ENCODE assay signal across 1 cellular context in genomic region chr2:227862741-227863588, GRCh38.
TF ChIP-seq lines count a peak whose summit lies in the region.

No MANE protein-coding gene starts in this region.

TF ChIP-seq in HepG2, 621 proteins besides CTCF, POLR2A, EP300 and RAD21 (continued from another document and continues in another):
- TF ChIP-seq HBP1 (CRISPR knock-in tag; IDR thresholded peaks at IDR 0.05; ENCODE audit: low read depth), result 0 out of 2 replicates have a peak, but pooled peaks have one; percentile 71
- no peak for TF ChIP-seq SOX13 (IDR thresholded peaks at IDR 0.05)
- TF ChIP-seq SOX13 (CRISPR knock-in tag; conservative IDR thresholded peaks at IDR 0.05 in 1 of 2, IDR thresholded peaks at IDR 0.05 in 1 of 2), result no peak
- no peak for TF ChIP-seq PHF21A (CRISPR knock-in tag; IDR thresholded peaks at IDR 0.05)
- no peak for TF ChIP-seq ZNF704 (CRISPR knock-in tag; IDR thresholded peaks at IDR 0.05; ENCODE audit: borderline replicate concordance)
- TF ChIP-seq SUZ12 (IDR thresholded peaks at IDR 0.05; ENCODE audit: low read depth, low read length), result no peak
- TF ChIP-seq ZNF547 (CRISPR knock-in tag; IDR thresholded peaks at IDR 0.05), result 0 out of 2 replicates have a peak, but pooled peaks have one; percentile 33
- TF ChIP-seq CSRNP1 (CRISPR knock-in tag; IDR thresholded peaks at IDR 0.05), result no peak
- no peak for TF ChIP-seq KDM5B (CRISPR knock-in tag; IDR thresholded peaks at IDR 0.05; ENCODE audit: borderline replicate concordance)
- no peak for TF ChIP-seq ZBTB21 (CRISPR knock-in tag; IDR thresholded peaks at IDR 0.05)
- no peak for TF ChIP-seq ZNF329 (CRISPR knock-in tag; IDR thresholded peaks at IDR 0.05; ENCODE audit: low read depth)
- TF ChIP-seq TBX2 (CRISPR knock-in tag; IDR thresholded peaks at IDR 0.05; ENCODE audit: borderline replicate concordance), result no peak; the same call in 1 of the 2 replicates
- TF ChIP-seq MAF1 (CRISPR knock-in tag; IDR thresholded peaks at IDR 0.05; ENCODE audit: borderline replicate concordance), result no peak
- peak; percentile 91 for TF ChIP-seq FOSL2 (CRISPR knock-in tag; IDR thresholded peaks at IDR 0.05)
- TF ChIP-seq KLF6 (CRISPR knock-in tag; IDR thresholded peaks at IDR 0.05), result no peak
- no peak for TF ChIP-seq ZNF256 (CRISPR knock-in tag; conservative IDR thresholded peaks at IDR 0.05)
- TF ChIP-seq ZNF850 (CRISPR knock-in tag; conservative IDR thresholded peaks at IDR 0.05), result no peak
- no peak for TF ChIP-seq JUNB (CRISPR knock-in tag; IDR thresholded peaks at IDR 0.05; ENCODE audit: borderline replicate concordance)
- TF ChIP-seq SATB2 (CRISPR knock-in tag; IDR thresholded peaks at IDR 0.05), result no peak
- TF ChIP-seq ZNF446 (CRISPR knock-in tag; IDR thresholded peaks at IDR 0.05), result no peak
- no peak for TF ChIP-seq IRX3 (CRISPR knock-in tag; IDR thresholded peaks at IDR 0.05; ENCODE audit: borderline replicate concordance, low read depth)
- TF ChIP-seq ZNF276 (CRISPR knock-in tag; IDR thresholded peaks at IDR 0.05; ENCODE audit: low read depth), result no peak
- no peak for TF ChIP-seq ZBTB39 (CRISPR knock-in tag; IDR thresholded peaks at IDR 0.05)
- no peak for TF ChIP-seq ZNF782 (CRISPR knock-in tag; IDR thresholded peaks at IDR 0.05; ENCODE audit: borderline replicate concordance)
- no peak for TF ChIP-seq ZBTB33 (CRISPR knock-in tag; IDR thresholded peaks at IDR 0.05)
- TF ChIP-seq RXRB (CRISPR knock-in tag; IDR thresholded peaks at IDR 0.05; ENCODE audit: borderline replicate concordance), result no peak
- 0 out of 2 replicates have a peak, but pooled peaks have one; percentile 55 for TF ChIP-seq ZNF343 (CRISPR knock-in tag; IDR thresholded peaks at IDR 0.05)
- TF ChIP-seq HDAC2 (CRISPR knock-in tag; IDR thresholded peaks at IDR 0.05), result no peak
- TF ChIP-seq TEAD3 (CRISPR knock-in tag; optimal IDR thresholded peaks at IDR 0.05; ENCODE audit: borderline replicate concordance), result peak; percentile 46
- no peak for TF ChIP-seq AHDC1 (CRISPR knock-in tag; IDR thresholded peaks at IDR 0.05; ENCODE audit: borderline replicate concordance)
- TF ChIP-seq ZKSCAN8 (CRISPR knock-in tag; IDR thresholded peaks at IDR 0.05; ENCODE audit: borderline replicate concordance), result no peak
- no peak for TF ChIP-seq MAZ (IDR thresholded peaks at IDR 0.05; ENCODE audit: borderline replicate concordance, low read depth, low read length)
- no peak for TF ChIP-seq MAZ (CRISPR knock-in tag; IDR thresholded peaks at IDR 0.05; ENCODE audit: low read depth)
- no peak for TF ChIP-seq ZNF619 (CRISPR knock-in tag; IDR thresholded peaks at IDR 0.05)
- TF ChIP-seq ZNF788 (CRISPR knock-in tag; IDR thresholded peaks at IDR 0.05; ENCODE audit: borderline replicate concordance), result no peak
- no peak for TF ChIP-seq EED (CRISPR knock-in tag; IDR thresholded peaks at IDR 0.05)
- TF ChIP-seq ZNF274 (CRISPR knock-in tag; IDR thresholded peaks at IDR 0.05), result no peak
- no peak for TF ChIP-seq ZBTB37 (CRISPR knock-in tag; IDR thresholded peaks at IDR 0.05)
- no peak for TF ChIP-seq ZNF17 (CRISPR knock-in tag; IDR thresholded peaks at IDR 0.05)
- no peak for TF ChIP-seq MIER3 (CRISPR knock-in tag; IDR thresholded peaks at IDR 0.05; ENCODE audit: borderline replicate concordance)
- TF ChIP-seq PBX3 (CRISPR knock-in tag; IDR thresholded peaks at IDR 0.05; ENCODE audit: borderline replicate concordance), result no peak
- TF ChIP-seq ZNF414 (CRISPR knock-in tag; IDR thresholded peaks at IDR 0.05), result no peak; the same call in 1 of the 2 replicates
- TF ChIP-seq CENPT (CRISPR knock-in tag; IDR thresholded peaks at IDR 0.05; ENCODE audit: low read depth), result no peak
- no peak for TF ChIP-seq MTA1 (CRISPR knock-in tag; IDR thresholded peaks at IDR 0.05; ENCODE audit: borderline replicate concordance)
- no peak for TF ChIP-seq ZKSCAN5 (CRISPR knock-in tag; IDR thresholded peaks at IDR 0.05)
- TF ChIP-seq ZEB1 (IDR thresholded peaks at IDR 0.05; ENCODE audit: insufficient replicate concordance, low read depth), result no peak
- no peak for TF ChIP-seq NBN (conservative IDR thresholded peaks at IDR 0.05)
- TF ChIP-seq MXD4 (CRISPR knock-in tag; IDR thresholded peaks at IDR 0.05), result no peak
